In the genomic region with DNA sequence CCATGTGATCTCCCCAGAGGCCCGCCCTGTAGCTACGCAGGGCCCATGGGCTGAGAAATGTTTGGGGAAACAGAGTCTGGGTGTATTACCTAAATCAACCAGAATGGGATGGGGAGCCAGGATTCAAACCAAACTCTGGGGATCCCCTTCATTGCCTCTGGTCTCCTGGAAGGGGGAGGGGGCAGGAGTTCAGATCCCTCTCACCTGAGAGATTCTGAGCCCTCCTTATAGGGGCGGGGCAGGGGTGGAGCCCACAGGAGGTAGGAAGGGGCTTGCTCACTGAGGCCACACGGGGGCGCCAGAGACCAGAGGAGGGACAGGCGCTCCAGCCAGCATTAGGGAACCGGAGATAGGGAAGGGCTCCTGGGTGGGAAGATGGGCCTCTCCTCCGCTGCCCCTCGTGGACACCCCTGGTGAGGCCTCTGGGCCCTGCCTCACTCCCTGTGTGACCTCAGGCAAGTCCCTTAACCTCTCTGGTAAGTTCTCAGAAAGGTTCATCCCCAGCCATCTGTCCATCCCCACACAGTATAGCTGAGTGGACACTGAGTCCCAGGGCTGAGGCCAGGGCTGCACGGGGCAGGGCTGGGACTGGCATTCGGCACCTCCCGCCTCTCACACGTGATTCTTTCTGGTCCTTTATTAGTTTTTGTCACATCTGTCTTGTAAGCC, we compare ENCODE assay signal across 8 cellular contexts. TPM values are rescaled to one million over a fixed set of nuclear protein-coding genes. Genes with fewer than 3 reads are reported as not detected.
DNase-seq lines count a peak whose midpoint lies in the region; ATAC-seq and TF ChIP-seq lines count a peak whose summit lies in the region.

No MANE protein-coding gene starts in this region.

- no peaks in the 10 kb centered on the region for H4K20me1 ChIP-seq in mammary epithelial cell (ENCODE audit: insufficient read depth, low read length)

- intact Hi-C loops in mammary epithelial cell (cut with micrococcal nuclease) = loop anchor here (1.0 to 10.0 kb wide), 12 partner anchors 23 to 468 kb away; a partner anchor contains a TSS

- TF ChIP-seq CTCF in HEK293 (tag by site-specific recombination; IDR thresholded peaks at IDR 0.05) (peak; percentile 89), mammary epithelial cell (conservative IDR thresholded peaks at IDR 0.05 in 1 of 2, IDR thresholded peaks at IDR 0.05 in 1 of 2; ENCODE audit: extremely low read depth in 1 of 2, insufficient read depth in 1 of 2, low read depth in 1 of 2, low read length in 2 of 2) (peak; percentile 73 to 95)

- no peak for ATAC-seq in GM19397 (IDR thresholded peaks at IDR 0.05; ENCODE audit: unreplicated experiment)

- 21% methylated on average over 12 of the region's 13 CpGs for WGBS in mammary epithelial cell (ENCODE audit: low coverage, missing lambda C conversion rate)

- no peaks in the 10 kb centered on the region for H3K9me3 ChIP-seq in HEK293 (ENCODE audit: control insufficient read depth, insufficient read depth, low read depth, low read length)
- H3K9me3 ChIP-seq in mammary epithelial cell (replicated peaks; ENCODE audit: insufficient read depth, low read length) = no peaks in the 10 kb centered on the region

- in situ Hi-C loops in mammary epithelial cell (cut with MboI; ENCODE audit: low sequenced_read_pairs in 2 of 2) = loop anchor here (5.0 kb wide), 1 partner anchor 45 kb away; no protein-coding TSS in a partner anchor

- dilution Hi-C loops in mammary epithelial cell (cut with HindIII; ENCODE audit: low sequenced_read_pairs) = loop anchor here (5.0 kb wide), 1 partner anchor 85 kb away; no protein-coding TSS in a partner anchor

- CTCF ChIA-PET in HEK293 (lab: Yijun Ruan, JAX) = interaction anchor here (0.6 to 8.0 kb wide), 30 partner anchors 15 to 695 kb away, joined by 3 to 111 read pairs (median 4); a partner anchor contains a TSS
- CTCF ChIA-PET in mammary epithelial cell (lab: Charles Lee; ENCODE audit: low non-redundant PET) = interaction anchor here (0.6 kb wide), 1 partner anchor 151 kb away, joined by 3 read pairs; no protein-coding TSS in a partner anchor

- H2AFZ ChIP-seq in mammary epithelial cell (ENCODE audit: low read depth, low read length) = peak overlapping the region; percentile 64

- H3K4me1 ChIP-seq in HEK293 (ENCODE audit: control insufficient read depth, insufficient read depth, low read length) (no peaks in the 10 kb centered on the region; the same call in 1 of the 2 replicates), mammary epithelial cell (ENCODE audit: insufficient read depth, low read length) (peaks cover 50% of the 10 kb centered on the region)

- H3K27ac ChIP-seq in HEK293 (ENCODE audit: extremely low read depth, low read depth, low read length) = no peak overlapping the region
- no peak overlapping the region for H3K27ac ChIP-seq in mammary epithelial cell (ENCODE audit: insufficient read depth, low read depth, low read length)

- POLR2A ChIA-PET in HEK293 (lab: Yijun Ruan, JAX) = interaction anchor here (0.9 kb wide), 1 partner anchor 46 kb away, joined by 3 read pairs; no protein-coding TSS in a partner anchor

- BruUV-seq in mammary epithelial cell (replicated peaks; lab: Mats Ljungman, UMichigan) = no TSS peak

- H3K4me3 ChIP-seq in HEK293 (ENCODE audit: low read depth, low read length) (no peak overlapping the region), mammary epithelial cell (replicated peaks in 1 of 3; ENCODE audit: insufficient read depth in 1 of 3, low read depth in 2 of 3, low read length in 3 of 3) (no peak overlapping the region)

- no peak overlapping the region for H3K4me2 ChIP-seq in mammary epithelial cell (ENCODE audit: insufficient read depth, low read depth, low read length)

- H3K36me3 ChIP-seq in HEK293 (ENCODE audit: control insufficient read depth in 2 of 2, insufficient read depth in 1 of 2, low read length in 2 of 2) = no peaks in the 10 kb centered on the region
- no peaks in the 10 kb centered on the region for H3K36me3 ChIP-seq in mammary epithelial cell (ENCODE audit: insufficient read depth, low read length)

- H3K27me3 ChIP-seq in mammary epithelial cell (ENCODE audit: insufficient read depth, low read length) = no peaks in the 10 kb centered on the region

- H3K79me2 ChIP-seq in mammary epithelial cell (ENCODE audit: insufficient read depth, low read length) = peaks cover 10% of the 10 kb centered on the region

- H3K9ac ChIP-seq in mammary epithelial cell (ENCODE audit: insufficient read depth, low read length) = no peak overlapping the region

- DNase-seq in Ammon's horn (ENCODE audit: low spot score) = peak; percentile 95
- peak; percentile 94 to 95 for DNase-seq in NCI-H446 (lab: John Stamatoyannopoulos, UW)
- peak; percentile 85 for DNase-seq in activated CD4-positive, CD25-positive, alpha-beta regulatory T cell treated with anti-CD3 and anti-CD28 coated beads, Interleukin-2, amount 50 U/mL, for 16 hours (ENCODE audit: low read depth, low spot score)
- peak; percentile 79 for DNase-seq in mammary epithelial cell
- DNase-seq in islet precursor cell = peak; percentile 97
- DNase-seq in stimulated activated CD4-positive, alpha-beta T cell treated with anti-CD3 and anti-CD28 coated beads, Interleukin-15, amount 100 ng/mL, for 24 hours = peak; percentile 96

TF ChIP-seq in HEK293, 187 proteins besides CTCF, POLR2A, EP300 and RAD21 (continues in another document):
- TF ChIP-seq ZFP69B (tag by site-specific recombination; IDR thresholded peaks at IDR 0.05) (peak; percentile 72), ZBTB8A (tag by site-specific recombination; IDR thresholded peaks at IDR 0.05) (peak; percentile 54), SP2 (tag by site-specific recombination; IDR thresholded peaks at IDR 0.05) (peak; percentile 49), GLIS2 (tag by site-specific recombination; IDR thresholded peaks at IDR 0.05) (peak; percentile 46; the same call in 1 of the 2 replicates), ZNF701 (tag by site-specific recombination; IDR thresholded peaks at IDR 0.05) (no peak), ZNF311 (tag by site-specific recombination; IDR thresholded peaks at IDR 0.05; ENCODE audit: borderline replicate concordance) (no peak), ZBTB48 (tag by site-specific recombination; IDR thresholded peaks at IDR 0.05) (peak; percentile 89), IKZF3 (tag by site-specific recombination; IDR thresholded peaks at IDR 0.05) (peak; percentile 93), ZNF48 (tag by site-specific recombination; IDR thresholded peaks at IDR 0.05) (no peak), ZNF654 (tag by site-specific recombination; IDR thresholded peaks at IDR 0.05; ENCODE audit: low read depth) (peak; percentile 94), ZNF792 (tag by site-specific recombination; IDR thresholded peaks at IDR 0.05) (no peak), ZNF394 (tag by site-specific recombination; IDR thresholded peaks at IDR 0.05; ENCODE audit: borderline replicate concordance) (no peak)
- TF ChIP-seq, protein P1, sequence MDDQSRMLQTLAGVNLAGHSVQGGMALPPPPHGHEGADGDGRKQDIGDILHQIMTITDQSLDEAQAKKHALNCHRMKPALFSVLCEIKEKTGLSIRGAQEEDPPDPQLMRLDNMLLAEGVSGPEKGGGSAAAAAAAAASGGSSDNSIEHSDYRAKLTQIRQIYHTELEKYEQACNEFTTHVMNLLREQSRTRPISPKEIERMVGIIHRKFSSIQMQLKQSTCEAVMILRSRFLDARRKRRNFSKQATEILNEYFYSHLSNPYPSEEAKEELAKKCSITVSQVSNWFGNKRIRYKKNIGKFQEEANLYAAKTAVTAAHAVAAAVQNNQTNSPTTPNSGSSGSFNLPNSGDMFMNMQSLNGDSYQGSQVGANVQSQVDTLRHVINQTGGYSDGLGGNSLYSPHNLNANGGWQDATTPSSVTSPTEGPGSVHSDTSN (CRISPR knock-in tag; IDR thresholded peaks at IDR 0.05) = no peak
- TF ChIP-seq, protein P2, sequence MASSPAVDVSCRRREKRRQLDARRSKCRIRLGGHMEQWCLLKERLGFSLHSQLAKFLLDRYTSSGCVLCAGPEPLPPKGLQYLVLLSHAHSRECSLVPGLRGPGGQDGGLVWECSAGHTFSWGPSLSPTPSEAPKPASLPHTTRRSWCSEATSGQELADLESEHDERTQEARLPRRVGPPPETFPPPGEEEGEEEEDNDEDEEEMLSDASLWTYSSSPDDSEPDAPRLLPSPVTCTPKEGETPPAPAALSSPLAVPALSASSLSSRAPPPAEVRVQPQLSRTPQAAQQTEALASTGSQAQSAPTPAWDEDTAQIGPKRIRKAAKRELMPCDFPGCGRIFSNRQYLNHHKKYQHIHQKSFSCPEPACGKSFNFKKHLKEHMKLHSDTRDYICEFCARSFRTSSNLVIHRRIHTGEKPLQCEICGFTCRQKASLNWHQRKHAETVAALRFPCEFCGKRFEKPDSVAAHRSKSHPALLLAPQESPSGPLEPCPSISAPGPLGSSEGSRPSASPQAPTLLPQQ (tag by site-specific recombination; IDR thresholded peaks at IDR 0.05) = peak; percentile 79; the same call in 1 of the 2 replicates

RNA-seq across cellular contexts. Expression of a gene that starts 2.7 kb away (rescaled TPM):
- total RNA-seq in mammary epithelial cell = 10 to 100 TPM; 10.5 to 18.7 TPM
- 3.7 TPM for polyA plus RNA-seq in mammary epithelial cell
- polyA minus RNA-seq in mammary epithelial cell = 8.1 TPM

RNA-seq across cellular contexts. Expression of a gene that starts 31.3 kb away (rescaled TPM):
- total RNA-seq in mammary epithelial cell = 100 to 1,000 TPM in 1 of 2 donors, 10 to 100 TPM in 1; 71.2 to 172 TPM
- 219 TPM for polyA plus RNA-seq in mammary epithelial cell
- polyA minus RNA-seq in mammary epithelial cell = 255 TPM

RNA-seq across cellular contexts. Expression of a gene that starts 36.8 kb away (rescaled TPM):
- 10 to 100 TPM; 20.7 to 35.7 TPM for total RNA-seq in mammary epithelial cell
- polyA plus RNA-seq in mammary epithelial cell = 24.7 TPM
- polyA minus RNA-seq in mammary epithelial cell = 23.4 TPM

RNA-seq across cellular contexts. Expression of a gene that starts 44.1 kb away (rescaled TPM):
- 10 to 100 TPM; 15.4 to 15.5 TPM for total RNA-seq in mammary epithelial cell
- 7.9 TPM for polyA plus RNA-seq in mammary epithelial cell
- 41.4 TPM for polyA minus RNA-seq in mammary epithelial cell
